Comparison of ENCODE assay signal across 8 cellular contexts in the genomic region with DNA sequence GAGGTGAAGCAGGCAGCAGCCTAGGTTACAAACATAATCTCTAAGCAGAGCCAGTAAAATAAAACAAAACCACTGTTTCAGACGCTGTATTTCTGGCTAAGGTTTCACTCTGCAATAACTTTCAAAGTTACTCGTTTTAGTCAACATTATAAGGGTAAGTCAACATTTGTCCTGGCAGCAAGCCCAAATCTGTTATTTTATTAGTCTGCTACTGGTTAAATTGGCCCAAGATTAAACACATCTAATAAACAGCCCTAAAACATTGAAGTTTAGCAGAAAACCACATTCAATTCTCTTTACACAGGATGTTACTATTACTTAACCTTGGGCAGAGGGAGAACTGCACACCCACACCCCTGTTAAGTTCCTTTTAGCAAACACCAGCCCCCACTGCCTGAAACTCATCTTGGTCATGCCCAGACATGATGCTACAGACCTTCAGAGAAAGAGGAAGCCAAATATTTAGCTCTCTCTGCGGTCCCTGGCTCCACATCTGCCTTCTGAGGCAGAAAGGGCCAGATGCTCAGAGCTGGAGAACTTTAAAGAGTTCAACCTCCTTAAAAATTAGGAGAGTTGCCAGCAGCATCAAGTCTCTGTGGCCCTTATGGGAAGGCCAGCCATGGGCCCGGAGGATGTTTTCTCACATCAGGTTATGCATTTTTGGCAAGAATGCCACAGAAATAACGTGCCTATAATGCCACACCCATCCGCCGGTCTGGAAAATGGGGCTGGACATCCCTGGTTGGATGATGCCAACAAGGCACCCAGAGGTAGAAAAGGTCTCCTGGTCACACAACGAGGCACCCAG. TPM values are rescaled to one million over a fixed set of nuclear protein-coding genes. Genes with fewer than 3 reads are reported as not detected.
DNase-seq lines count a peak whose midpoint lies in the region; ATAC-seq and TF ChIP-seq lines count a peak whose summit lies in the region.

No MANE protein-coding gene starts in this region.

- H3K27me3 ChIP-seq in layer of hippocampus (ENCODE audit: control insufficient read depth, insufficient read depth, low read length) = no peaks in the 10 kb centered on the region

- no peaks in the 10 kb centered on the region for H3K27me3 Mint-ChIP-seq in IgD-negative memory B cell
- H3K27me3 Mint-ChIP-seq in T-cell = no peaks in the 10 kb centered on the region

- peak; percentile 94 for DNase-seq in DMS 273 (lab: John Stamatoyannopoulos, UW; ENCODE audit: unreplicated experiment)
- DNase-seq in T-cell = peak in 33 of 34 experiments; percentile 46 to 89 (median 76)
- DNase-seq in astrocyte of the spinal cord (ENCODE audit: low read depth, low spot score) = peak; percentile 94
- DNase-seq in stimulated activated CD4-positive, alpha-beta T cell treated with anti-CD3 and anti-CD28 coated beads, TNF-alpha, amount 100 ng/mL, for 4 hours (ENCODE audit: low read depth in 3 of 3) = peak in 2 of 3 experiments; percentile 41 to 52
- DNase-seq in GOT3 (lab: John Stamatoyannopoulos, UW) = no peak

- H3K9me3 Mint-ChIP-seq in IgD-negative memory B cell (no peaks in the 10 kb centered on the region), T-cell (peaks cover 0 to 4% (median 0%) of the 10 kb centered on the region in 3 donors)

- POLR2A ChIA-PET in T-cell (lab: Charles Lee) = interaction anchor here (0.6 to 5.4 kb wide), 4 partner anchors 15 to 29 kb away, joined by 3 to 23 read pairs (median 5); partner anchors contain the start of gene ARHGEF3 (in 1 of the 2)

- peak overlapping the region; percentile 36 for H3K27ac ChIP-seq in layer of hippocampus (ENCODE audit: low read depth, low read length)

- no peak overlapping the region for H3K4me3 ChIP-seq in astrocyte of the spinal cord (ENCODE audit: low read depth, low read length)

- H3K4me1 Mint-ChIP-seq in IgD-negative memory B cell = peaks cover 42 to 69% (median 57%) of the 10 kb centered on the region in 3 donors
- peaks cover 98 to 99% (median 98%) of the 10 kb centered on the region in 3 donors for H3K4me1 Mint-ChIP-seq in T-cell

- ATAC-seq in GM21447 (IDR thresholded peaks at IDR 0.05; ENCODE audit: unreplicated experiment) (peak; percentile 98), T-cell (replicated peaks in 1 of 4) (peak; percentile 88 to 92 (median 92))

- peak overlapping the region; percentile 9 to 89 (median 62) for H3K4me3 Mint-ChIP-seq in IgD-negative memory B cell
- peak overlapping the region; percentile 69 to 72 (median 70) for H3K4me3 Mint-ChIP-seq in T-cell

- peak overlapping the region; percentile 4 to 93 (median 60) for H3K27ac Mint-ChIP-seq in IgD-negative memory B cell
- H3K27ac Mint-ChIP-seq in T-cell = peak overlapping the region; percentile 97 to 99

- no peak for TF ChIP-seq CTCF in astrocyte of the spinal cord (IDR thresholded peaks at IDR 0.05; ENCODE audit: low read depth, low read length)

- no peaks in the 10 kb centered on the region for H3K36me3 Mint-ChIP-seq in IgD-negative memory B cell
- H3K36me3 Mint-ChIP-seq in T-cell = peaks cover 31% of the 10 kb centered on the region

- in situ Hi-C loops in astrocyte of the spinal cord (cut with HindIII; ENCODE audit: low sequenced_read_pairs) = no loop called here

- CTCF ChIA-PET in T-cell (lab: Charles Lee) = interaction anchor here in 1 of 2 donors (0.5 to 10.4 kb wide), 3 partner anchors 11 to 897 kb away, joined by 3 to 131 read pairs (median 4); partner anchors contain the start of gene ARHGEF3

RNA-seq across cellular contexts. Expression of gene ARHGEF3, which starts 17.9 kb away (rescaled TPM):
- polyA plus RNA-seq in IgD-negative memory B cell = 39.1 TPM
- total RNA-seq in T-cell = 100 to 1,000 TPM in 4 of 5 donors, 10 to 100 TPM in 1; 93.4 to 132 (median 124) TPM
